19 cellular contexts compared by ENCODE assay signal in genomic region chr5:150402226-150402773, GRCh38. TPM values are rescaled to one million over a fixed set of nuclear protein-coding genes. Genes with fewer than 3 reads are reported as not detected.
A peak's percentile ranks its signal among the peaks of the same experiment; 100 is the strongest.
DNase-seq lines count a peak whose midpoint lies in the region; ATAC-seq and TF ChIP-seq lines count a peak whose summit lies in the region.
"Had no signal": no experiment of that assay in that cellular context is flagged by ENCODE, and none has a peak within 500 bp of the region (broad histone marks: within the 10 kb centered on the region; RNA-seq: fewer than 3 reads in every experiment).

No MANE protein-coding gene starts in this region.

- H4K20me1 ChIP-seq in BLaER1: peaks cover 100% of the 10 kb centered on the region
- no peaks in the 10 kb centered on the region for H4K20me1 ChIP-seq in SU-DHL-6 (ENCODE audit: low read depth, low read length)

- peak overlapping the region; percentile 45; the same call in 1 of the 2 replicates for H3K27ac ChIP-seq in BLaER1
- H3K27ac ChIP-seq in SU-DHL-6 (ENCODE audit: low read depth, low read length): peak overlapping the region; percentile 46; the same call in 1 of the 2 replicates
- no peak overlapping the region for H3K27ac ChIP-seq in lower lobe of right lung
- H3K27ac ChIP-seq in endodermal cell (ENCODE audit: low read depth, low read length): no peak overlapping the region
- H3K27ac ChIP-seq: HL-60, thoracic aorta had no signal

- H3K36me3 ChIP-seq in BLaER1: peaks cover 100% of the 10 kb centered on the region
- H3K36me3 ChIP-seq in GM06990 (ENCODE audit: control insufficient read depth, insufficient read depth, low read length): peaks cover 65% of the 10 kb centered on the region
- H3K36me3 ChIP-seq in SU-DHL-6 (ENCODE audit: low read length): peaks cover 10% of the 10 kb centered on the region
- peaks cover 100% of the 10 kb centered on the region for H3K36me3 ChIP-seq in lower lobe of right lung
- H3K36me3 ChIP-seq in endodermal cell (ENCODE audit: control insufficient read depth, insufficient read depth, low read length): peaks cover 33% of the 10 kb centered on the region

- peak; percentile 58 for DNase-seq in GM06990 (ENCODE audit: extremely low read depth, insufficient read length)
- peak; percentile 30 for DNase-seq in lower lobe of right lung
- DNase-seq in endodermal cell: no peak
- DNase-seq in cerebellum (ENCODE audit: low spot score): no peak
- DNase-seq: COR-L47; effector memory CD4-positive, alpha-beta T cell; IMR-90; MM.1S; nucleus accumbens; PC-3; retina; SIG-M5; stimulated activated CD8-positive, alpha-beta memory T cell treated with anti-CD3 and anti-CD28 coated beads, Interleukin-4, amount 100 ng/mL, for 48 hours had no signal

- no peak overlapping the region for H3K4me3 ChIP-seq in BLaER1
- no peak overlapping the region for H3K4me3 ChIP-seq in GM06990 (replicated peaks; ENCODE audit: low read depth, low read length)
- no peak overlapping the region for H3K4me3 ChIP-seq in SU-DHL-6 (ENCODE audit: insufficient read depth, low read length, poor library complexity, severe bottlenecking)
- H3K4me3 ChIP-seq in lower lobe of right lung: no peak overlapping the region
- H3K4me3 ChIP-seq in endodermal cell (ENCODE audit: low read length): no peak overlapping the region
- H3K4me3 ChIP-seq: thoracic aorta had no signal

- peaks cover 36% of the 10 kb centered on the region for H3K36me3 Mint-ChIP-seq in endodermal cell (ENCODE audit: low read depth)

- intact Hi-C loops in lower lobe of right lung (cut with DNase I): no loop called here

- peaks cover 80% of the 10 kb centered on the region for H3F3A ChIP-seq in SU-DHL-6 (ENCODE audit: insufficient read depth)

- 91 to 93% methylated on average over 2 to 5 of the region's 5 CpGs for WGBS in endodermal cell (ENCODE audit: insufficient coverage in 1 of 2, insufficient read length in 1 of 2), 2 experiments

- H3K4me1 Mint-ChIP-seq in endodermal cell: no peaks in the 10 kb centered on the region

- H3K4me1 ChIP-seq in BLaER1: peaks cover 62% of the 10 kb centered on the region
- H3K4me1 ChIP-seq in lower lobe of right lung: no peaks in the 10 kb centered on the region
- no peaks in the 10 kb centered on the region for H3K4me1 ChIP-seq in endodermal cell (ENCODE audit: control insufficient read depth, insufficient read depth, low read length)

- TF ChIP-seq CTCF in GM06990 (IDR thresholded peaks at IDR 0.05; ENCODE audit: insufficient read depth, low read length, poor library complexity, severe bottlenecking) (no peak), SU-DHL-6 (IDR thresholded peaks at IDR 0.05; ENCODE audit: insufficient read depth, low read length, poor library complexity, severe bottlenecking) (no peak), lower lobe of right lung (IDR thresholded peaks at IDR 0.05) (no peak), endodermal cell (conservative IDR thresholded peaks at IDR 0.05) (no peak)

- H3K27me3 Mint-ChIP-seq in endodermal cell (ENCODE audit: insufficient read depth): no peaks in the 10 kb centered on the region

- ATAC-seq in lower lobe of right lung (no peak), GM19023 (IDR thresholded peaks at IDR 0.05; ENCODE audit: unreplicated experiment) (no peak)
- ATAC-seq: left lobe of liver, PC-3 had no signal

- H3K9me3 ChIP-seq in BLaER1 (no peaks in the 10 kb centered on the region), SU-DHL-6 (ENCODE audit: insufficient read depth, low read length) (no peaks in the 10 kb centered on the region), lower lobe of right lung (no peaks in the 10 kb centered on the region), endodermal cell (ENCODE audit: control insufficient read depth, low read length) (no peaks in the 10 kb centered on the region)
- H3K9me3 ChIP-seq: thoracic aorta had no signal

- no peaks in the 10 kb centered on the region for H3K9me3 Mint-ChIP-seq in endodermal cell

- H3K9ac ChIP-seq in BLaER1 (no peak overlapping the region), SU-DHL-6 (ENCODE audit: low read length) (no peak overlapping the region), endodermal cell (ENCODE audit: extremely low read depth, low read length, poor library complexity, severe bottlenecking) (no peak overlapping the region)

- H3K27me3 ChIP-seq in BLaER1 (no peaks in the 10 kb centered on the region), GM06990 (replicated peaks; ENCODE audit: control insufficient read depth, insufficient read depth, low read length) (no peaks in the 10 kb centered on the region), SU-DHL-6 (ENCODE audit: low read length) (no peaks in the 10 kb centered on the region), lower lobe of right lung (ENCODE audit: low read depth) (no peaks in the 10 kb centered on the region), endodermal cell (ENCODE audit: control insufficient read depth, insufficient read depth, low read length, poor library complexity, severe bottlenecking) (no peaks in the 10 kb centered on the region)

- H3K4me2 ChIP-seq in BLaER1 (no peak overlapping the region), SU-DHL-6 (ENCODE audit: low read depth, low read length, poor library complexity, severe bottlenecking) (no peak overlapping the region)

- H3K79me2 ChIP-seq in SU-DHL-6 (ENCODE audit: insufficient read depth, low read length): 0 out of 2 replicates have a peak, but pooled peaks cover under 1% of the 10 kb centered on the region

- no peak overlapping the region for H2AFZ ChIP-seq in SU-DHL-6 (ENCODE audit: low read depth, low read length, severe bottlenecking)

- H3K9me2 ChIP-seq in SU-DHL-6 (replicated peaks; ENCODE audit: insufficient read depth, low read length): no peaks in the 10 kb centered on the region

- no peak overlapping the region for H3K27ac Mint-ChIP-seq in endodermal cell

- no peak overlapping the region for H3K4me3 Mint-ChIP-seq in endodermal cell

RNA-seq across cellular contexts. Expression of gene CD74, which starts 10.4 kb away (rescaled TPM):
- total RNA-seq in lower lobe of right lung (4,221 TPM), endodermal cell (10 to 100 TPM; 12.4 to 20.0 TPM), cerebellum (11.3 TPM)
- 9.7 TPM for polyA plus RNA-seq in endodermal cell (2013, experiment 1 of 2)
- 7.1 TPM for polyA plus RNA-seq in endodermal cell (2013, experiment 2 of 2)

RNA-seq across cellular contexts. Expression of gene TCOF1, which starts 44.8 kb away (rescaled TPM):
- total RNA-seq in lower lobe of right lung (27.1 TPM), endodermal cell (100 to 1,000 TPM in 1 of 2 donors, 10 to 100 TPM in 1; 88.8 to 107 TPM), cerebellum (14.5 TPM)
- polyA plus RNA-seq in endodermal cell (2013, experiment 1 of 2): 50.0 TPM
- 46.1 TPM for polyA plus RNA-seq in endodermal cell (2013, experiment 2 of 2)

RNA-seq across cellular contexts. Expression of gene RPS14, which starts 47.2 kb away (rescaled TPM):
- total RNA-seq in lower lobe of right lung: 1,651 TPM
- 1,000 to 10,000 TPM; 2,313 to 2,316 TPM for total RNA-seq in endodermal cell
- 1,931 TPM for polyA plus RNA-seq in endodermal cell (2013, experiment 1 of 2)
- 1,875 TPM for polyA plus RNA-seq in endodermal cell (2013, experiment 2 of 2)
- 1,114 TPM for total RNA-seq in cerebellum

Comparison
In these comparisons a context has a peak if more than half of its experiments do, and no peak if none do; other contexts are left out.
1. H3K27ac ChIP-seq: peak in BLaER1 (single experiment) and SU-DHL-6 (single experiment); none in lower lobe of right lung (single experiment) and endodermal cell (single experiment).
2. DNase-seq: peak in GM06990 (single experiment) and lower lobe of right lung (single experiment); none in endodermal cell (single experiment) and cerebellum (single experiment).
3. RNA of gene CD74, which starts 10.4 kb away (total RNA-seq): 4,221 TPM in lower lobe of right lung (single experiment); 12.4 to 20.0 TPM in endodermal cell and 11.3 TPM in cerebellum (single experiment); every median in the first group is over 100 times any median in the second.